Comparison of ENCODE assay signal across 8 cellular contexts in the genomic region with DNA sequence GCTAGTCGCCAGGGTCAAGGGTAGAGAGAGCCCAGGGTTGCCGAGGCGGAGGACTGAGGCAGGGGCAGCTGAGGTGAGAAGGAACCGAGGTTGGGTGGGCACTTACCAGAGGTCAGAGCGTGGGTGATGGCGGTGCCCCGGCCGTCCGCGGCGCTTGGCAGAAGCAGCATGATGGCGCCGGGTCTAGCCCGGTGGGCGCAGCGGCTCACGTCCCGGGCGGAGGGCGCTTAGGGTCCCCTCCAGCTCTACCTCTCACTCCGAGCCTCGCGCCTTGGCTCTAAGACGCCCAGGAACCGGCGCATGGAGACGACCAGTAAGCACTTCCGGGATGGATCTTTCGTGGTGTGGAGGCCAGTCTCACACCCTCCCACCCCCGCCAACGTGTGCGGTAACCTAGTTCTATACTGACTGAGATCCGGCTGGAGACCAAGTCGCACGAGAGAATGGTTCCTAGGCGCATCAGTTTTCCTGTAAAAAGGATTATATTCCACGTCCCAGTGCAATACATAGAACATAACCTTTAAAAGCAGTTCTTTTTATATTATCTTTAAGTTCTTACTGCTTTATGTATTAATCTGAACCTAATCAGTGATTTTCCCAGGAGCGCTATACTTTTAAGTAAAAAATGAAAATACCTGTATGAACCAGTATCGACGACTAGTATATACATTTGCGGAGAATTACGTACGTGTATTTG. TPM values are rescaled to one million over a fixed set of nuclear protein-coding genes. Genes with fewer than 3 reads are reported as not detected.
A peak's percentile ranks its signal among the peaks of the same experiment; 100 is the strongest.
DNase-seq lines count a peak whose midpoint lies in the region; ATAC-seq, FAIRE-seq and TF ChIP-seq lines count a peak whose summit lies in the region.

A gene with protein sequence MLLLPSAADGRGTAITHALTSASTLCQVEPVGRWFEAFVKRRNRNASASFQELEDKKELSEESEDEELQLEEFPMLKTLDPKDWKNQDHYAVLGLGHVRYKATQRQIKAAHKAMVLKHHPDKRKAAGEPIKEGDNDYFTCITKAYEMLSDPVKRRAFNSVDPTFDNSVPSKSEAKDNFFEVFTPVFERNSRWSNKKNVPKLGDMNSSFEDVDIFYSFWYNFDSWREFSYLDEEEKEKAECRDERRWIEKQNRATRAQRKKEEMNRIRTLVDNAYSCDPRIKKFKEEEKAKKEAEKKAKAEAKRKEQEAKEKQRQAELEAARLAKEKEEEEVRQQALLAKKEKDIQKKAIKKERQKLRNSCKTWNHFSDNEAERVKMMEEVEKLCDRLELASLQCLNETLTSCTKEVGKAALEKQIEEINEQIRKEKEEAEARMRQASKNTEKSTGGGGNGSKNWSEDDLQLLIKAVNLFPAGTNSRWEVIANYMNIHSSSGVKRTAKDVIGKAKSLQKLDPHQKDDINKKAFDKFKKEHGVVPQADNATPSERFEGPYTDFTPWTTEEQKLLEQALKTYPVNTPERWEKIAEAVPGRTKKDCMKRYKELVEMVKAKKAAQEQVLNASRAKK (minus strand): TSS at position 315 of the 697 bp plus-strand sequence. CDS start 145 bp downstream, at position 170.

- H3K9me3 ChIP-seq in HUES6 (ENCODE audit: control insufficient read depth, insufficient read depth, low read depth, low read length) (no peaks in the 10 kb centered on the region), OCI-LY1 (ENCODE audit: low read length) (no peaks in the 10 kb centered on the region), endothelial cell of umbilical vein (replicated peaks; ENCODE audit: control insufficient read depth, insufficient read depth, low read length) (no peaks in the 10 kb centered on the region)

- H3K4me2 ChIP-seq in OCI-LY1 (ENCODE audit: low read length) = peak within 1 kb of the TSS; percentile 80
- peak within 1 kb of the TSS; percentile 96 for H3K4me2 ChIP-seq in endothelial cell of umbilical vein (ENCODE audit: insufficient read depth, low read length)

- H3K9ac ChIP-seq in HUES6 (ENCODE audit: low read length) (peak within 1 kb of the TSS; percentile 95), OCI-LY1 (ENCODE audit: low read length) (peak within 1 kb of the TSS; percentile 76), endothelial cell of umbilical vein (replicated peaks; ENCODE audit: extremely low read depth, insufficient read depth, low read length) (peak within 1 kb of the TSS; percentile 82)

- H3K4me1 ChIP-seq in HUES6 (ENCODE audit: control insufficient read depth, insufficient read depth, low read length) (peaks cover 7% of the 10 kb centered on the region; the same call in 1 of the 2 replicates), OCI-LY1 (ENCODE audit: insufficient read depth, low read length, severe bottlenecking) (peaks cover 39% of the 10 kb centered on the region), endothelial cell of umbilical vein (ENCODE audit: control insufficient read depth, extremely low read depth, insufficient read depth, low read length) (peaks cover 29% of the 10 kb centered on the region)

- H3K9me1 ChIP-seq in endothelial cell of umbilical vein (replicated peaks; ENCODE audit: control insufficient read depth, extremely low read depth, insufficient read depth, low read length) = no peaks in the 10 kb centered on the region

- TF ChIP-seq CTCF in OCI-LY1 (IDR thresholded peaks at IDR 0.05; ENCODE audit: low read length) (no peak), endothelial cell of umbilical vein (IDR thresholded peaks at IDR 0.05; ENCODE audit: extremely low read depth in 1 of 2, insufficient read depth in 1 of 2, low read depth in 1 of 2, low read length in 2 of 2) (no peak)

- peak; percentile 71 for FAIRE-seq in endothelial cell of umbilical vein (lab: Jason Lieb, UNC)

- dilution Hi-C loops in endothelial cell of umbilical vein (cut with MboI; ENCODE audit: extremely low pct_ligation_motif_present, low sequenced_read_pairs) = no loop called here

- H3K4me3 ChIP-seq in HUES6 (ENCODE audit: low read depth, low read length) = peak within 1 kb of the TSS; percentile 89
- H3K4me3 ChIP-seq in OCI-LY1 (ENCODE audit: low read depth, low read length, poor library complexity, severe bottlenecking) = peak within 1 kb of the TSS; percentile 70
- peak within 1 kb of the TSS; percentile 91 to 99 (median 94) for H3K4me3 ChIP-seq in endothelial cell of umbilical vein (replicated peaks in 1 of 3; ENCODE audit: insufficient read depth in 1 of 3, low read depth in 1 of 3, low read length in 3 of 3)

- POLR2A ChIA-PET in endothelial cell of umbilical vein (lab: Charles Lee) = no interaction called here

- ATAC-seq in GM21423 (IDR thresholded peaks at IDR 0.05; ENCODE audit: unreplicated experiment) = peak; percentile 78

- intact Hi-C loops in endothelial cell of umbilical vein (cut with micrococcal nuclease) = loop anchor here (1.0 to 5.0 kb wide), 5 partner anchors 8 to 1668 kb away; a partner anchor contains a TSS

- H3K36me3 ChIP-seq in HUES6 (ENCODE audit: control insufficient read depth, insufficient read depth, low read length) = peaks cover 25% of the 10 kb centered on the region
- peaks cover 24% of the 10 kb centered on the region for H3K36me3 ChIP-seq in OCI-LY1 (ENCODE audit: insufficient read depth, low read length)
- peaks cover 5 to 9% of the 10 kb centered on the region in 2 experiments for H3K36me3 ChIP-seq in endothelial cell of umbilical vein (ENCODE audit: control insufficient read depth in 2 of 2, extremely low read depth in 1 of 2, insufficient read depth in 2 of 2, low read length in 2 of 2)

- H3K27me3 ChIP-seq in HUES6 (ENCODE audit: control insufficient read depth, insufficient read depth, low read length) (no peaks in the 10 kb centered on the region), OCI-LY1 (ENCODE audit: insufficient read depth, low read length) (no peaks in the 10 kb centered on the region), endothelial cell of umbilical vein (ENCODE audit: control insufficient read depth in 2 of 2, insufficient read depth in 2 of 2, low read length in 2 of 2) (no peaks in the 10 kb centered on the region)

- peak within 1 kb of the TSS; percentile 75 for H3K27ac ChIP-seq in HUES6 (ENCODE audit: low read depth, low read length)
- H3K27ac ChIP-seq in OCI-LY1 (ENCODE audit: low read depth, low read length, poor library complexity, severe bottlenecking) = peak within 1 kb of the TSS; percentile 50
- peak within 1 kb of the TSS; percentile 85 for H3K27ac ChIP-seq in endothelial cell of umbilical vein (ENCODE audit: insufficient read depth, low read depth, low read length)

- DNase-seq in D341Med (ENCODE audit: low spot score) (peak; percentile 89), endothelial cell of umbilical vein (ENCODE audit: low read depth, low spot score) (peak; percentile 86), midbrain (lab: John Stamatoyannopoulos, UW) (peak; percentile 89)
- DNase-seq in activated CD8-positive, alpha-beta memory T cell treated with anti-CD3 and anti-CD28 coated beads, Interleukin-2, amount 50 U/mL, for 4 hours = peak; percentile 81
- peak; percentile 74 to 79 for DNase-seq in stimulated activated CD8-positive, alpha-beta memory T cell treated with anti-CD3 and anti-CD28 coated beads, Interleukin-15, amount 100 ng/mL, for 48 hours (ENCODE audit: low read depth in 2 of 2)

- H3F3A ChIP-seq in OCI-LY1 (ENCODE audit: insufficient read depth, low read length) = no peaks in the 10 kb centered on the region

- H3K9me2 ChIP-seq in OCI-LY1 (ENCODE audit: low read depth, low read length) = no peaks in the 10 kb centered on the region

- CTCF ChIA-PET in endothelial cell of umbilical vein (lab: Charles Lee) = no interaction called here

- H4K20me1 ChIP-seq in OCI-LY1 (ENCODE audit: insufficient read depth, low read length) (no peaks in the 10 kb centered on the region), endothelial cell of umbilical vein (replicated peaks; ENCODE audit: control insufficient read depth, extremely low read depth, insufficient read depth, low read length) (no peaks in the 10 kb centered on the region)

- BruUV-seq in endothelial cell of umbilical vein (replicated peaks; lab: Mats Ljungman, UMichigan) = no TSS peak

- H2AFZ ChIP-seq in OCI-LY1 (ENCODE audit: low read length) = peak within 1 kb of the TSS; percentile 98
- peak within 1 kb of the TSS; percentile 92 for H2AFZ ChIP-seq in endothelial cell of umbilical vein (ENCODE audit: low read depth, low read length)

- TF ChIP-seq POLR2A in endothelial cell of umbilical vein (IDR thresholded peaks at IDR 0.05; ENCODE audit: low read depth, low read length) = peak; percentile 88

- H3K79me2 ChIP-seq in OCI-LY1 (ENCODE audit: insufficient read depth, low read length) = peaks cover 76% of the 10 kb centered on the region
- peaks cover 76% of the 10 kb centered on the region for H3K79me2 ChIP-seq in endothelial cell of umbilical vein (ENCODE audit: control insufficient read depth, insufficient read depth, low read length)

TF ChIP-seq in endothelial cell of umbilical vein, 7 proteins besides CTCF, POLR2A, EP300 and RAD21:
- TF ChIP-seq GATA2 (IDR thresholded peaks at IDR 0.05; ENCODE audit: insufficient read depth, insufficient read length, low read depth, low read length) (no peak), POLR2AphosphoS5 (IDR thresholded peaks at IDR 0.05; ENCODE audit: insufficient read depth, low read depth, low read length) (peak; percentile 87), MYC (IDR thresholded peaks at IDR 0.05; ENCODE audit: low read depth, low read length) (peak; percentile 94)
- TF ChIP-seq, protein P1, sequence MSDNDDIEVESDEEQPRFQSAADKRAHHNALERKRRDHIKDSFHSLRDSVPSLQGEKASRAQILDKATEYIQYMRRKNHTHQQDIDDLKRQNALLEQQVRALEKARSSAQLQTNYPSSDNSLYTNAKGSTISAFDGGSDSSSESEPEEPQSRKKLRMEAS (IDR thresholded peaks at IDR 0.05; ENCODE audit: insufficient read depth, insufficient read length) = peak; percentile 60

RNA-seq across cellular contexts. Expression of the gene that starts here (rescaled TPM):
- 33.3 and 36.3 TPM in 2 replicates for total RNA-seq in endothelial cell of umbilical vein
- 6.1 and 8.4 TPM in 2 replicates for polyA plus RNA-seq in endothelial cell of umbilical vein
- 14.1 and 15.1 TPM in 2 replicates for polyA plus RNA-seq in endothelial cell of umbilical vein (2011; cell fraction: cytosol; rRNA removed)
- 65.8 and 89.2 TPM in 2 replicates for polyA plus RNA-seq in endothelial cell of umbilical vein (2011; cell fraction: nucleus; rRNA removed)
- 23.7 and 34.1 TPM in 2 replicates for polyA plus RNA-seq in endothelial cell of umbilical vein (2012)
- polyA minus RNA-seq in endothelial cell of umbilical vein = 3.7 and 5.0 TPM in 2 replicates
- 4.9 TPM for polyA minus RNA-seq in endothelial cell of umbilical vein (2011; cell fraction: cytosol; rRNA and poly(A)+ RNA removed)
- 17.5 and 18.8 TPM in 2 replicates for polyA minus RNA-seq in endothelial cell of umbilical vein (2011; cell fraction: nucleus; rRNA and poly(A)+ RNA removed)

Comparison
In these comparisons a context has a peak if more than half of its experiments do, and no peak if none do; other contexts are left out.
1. Peak in every context shown above with its lines: DNase-seq, ATAC-seq, H3K4me3 ChIP-seq and H3K27ac ChIP-seq.